Comparison of ENCODE assay signal across 3 cellular contexts in genomic region chr13:113514844-113515243, GRCh38.
"Had no signal": no experiment of that assay in that cellular context is flagged by ENCODE, and none has a peak within 500 bp of the region (broad histone marks: within the 10 kb centered on the region; RNA-seq: fewer than 3 reads in every experiment).

No MANE protein-coding gene starts in this region.

- H3K4me3 ChIP-seq: GM12878 had no signal

- DNase-seq: GDM1, GF-D8 had no signal

- ATAC-seq: GM12878 had no signal
